19 cellular contexts compared by ENCODE assay signal in genomic region chr20:58986968-58987517, GRCh38. TPM values are rescaled to one million over a fixed set of nuclear protein-coding genes. Genes with fewer than 3 reads are reported as not detected.
DNase-seq lines count a peak whose midpoint lies in the region; ATAC-seq, FAIRE-seq and TF ChIP-seq lines count a peak whose summit lies in the region.
"Had no signal": no experiment of that assay in that cellular context is flagged by ENCODE, and none has a peak within 500 bp of the region (broad histone marks: within the 10 kb centered on the region; RNA-seq: fewer than 3 reads in every experiment).

No MANE protein-coding gene starts in this region.

- 58% methylated on average over 8 of the region's 8 CpGs for WGBS in right cardiac atrium
- 68% methylated on average over 8 of the region's 8 CpGs for WGBS in SK-N-SH (ENCODE audit: low lambda C conversion rate)

- H3K9ac ChIP-seq in SK-N-SH, result no peak overlapping the region
- H3K9ac ChIP-seq: neural progenitor cell had no signal

- peak; percentile 43 for FAIRE-seq in islet of Langerhans (lab: Jason Lieb, UNC)
- FAIRE-seq: kidney had no signal

- POLR2A ChIA-PET in SK-N-SH (lab: Yijun Ruan, JAX), result interaction anchor here (1.0 to 1.5 kb wide), 3 partner anchors 45 to 96 kb away, joined by 3 to 11 read pairs (median 4); partner anchors contain the start of gene ATP5F1E

- peaks cover 59% of the 10 kb centered on the region for H3K36me3 Mint-ChIP-seq in type B pancreatic cell

- peaks cover 35% of the 10 kb centered on the region for H3K4me1 Mint-ChIP-seq in type B pancreatic cell (ENCODE audit: unreplicated experiment)

- TF ChIP-seq CTCF in SK-N-SH (IDR thresholded peaks at IDR 0.05) (no peak), type B pancreatic cell (conservative IDR thresholded peaks at IDR 0.05) (no peak)

- peaks cover 50% of the 10 kb centered on the region for H3K79me2 ChIP-seq in SK-N-SH (ENCODE audit: insufficient read depth)

- no peaks in the 10 kb centered on the region for H3K9me3 Mint-ChIP-seq in type B pancreatic cell
- H3K9me3 Mint-ChIP-seq: neural progenitor cell had no signal

- H3K4me2 ChIP-seq in SK-N-SH, result no peak overlapping the region
- H3K4me2 ChIP-seq: neural progenitor cell had no signal

- no peaks in the 10 kb centered on the region for H3K9me2 ChIP-seq in SK-N-SH

- H3K4me1 ChIP-seq in right cardiac atrium (ENCODE audit: control insufficient read depth, insufficient read depth, low read length), result peaks cover 11% of the 10 kb centered on the region
- peaks cover 9 to 53% of the 10 kb centered on the region in 2 experiments; a peak in 3 of 4 replicates for H3K4me1 ChIP-seq in SK-N-SH (ENCODE audit: control insufficient read depth in 1 of 2, insufficient read depth in 2 of 2, low read depth in 1 of 2, low read length in 1 of 2)
- H3K4me1 ChIP-seq: neural progenitor cell had no signal

- peaks cover 45 to 57% of the 10 kb centered on the region in 2 experiments for H3K36me3 ChIP-seq in SK-N-SH (replicated peaks in 1 of 2; ENCODE audit: control insufficient read depth in 1 of 2, insufficient read depth in 2 of 2, low read length in 1 of 2)

- CTCF ChIA-PET in SK-N-SH (lab: Yijun Ruan, JAX), result interaction anchor here (0.5 to 1.5 kb wide), 4 partner anchors 16 to 469 kb away, joined by 3 to 5 read pairs (median 3); no protein-coding TSS in a partner anchor

- no peaks in the 10 kb centered on the region for H3F3A ChIP-seq in SK-N-SH (replicated peaks; ENCODE audit: insufficient read depth)

- H4K20me1 ChIP-seq in SK-N-SH (ENCODE audit: insufficient read depth), result peaks cover 24% of the 10 kb centered on the region

- H3K27ac ChIP-seq in right cardiac atrium (ENCODE audit: low read length) (no peak overlapping the region), SK-N-SH (ENCODE audit: low read depth in 2 of 2, low read length in 1 of 2) (peak overlapping the region in 1 of 2 experiments; percentile 56; a peak in 2 of 4 replicates)
- H3K27ac ChIP-seq: esophagus muscularis mucosa, neural progenitor cell, SK-N-MC had no signal

- TF ChIP-seq EP300 in SK-N-SH (IDR thresholded peaks at IDR 0.05; ENCODE audit: borderline replicate concordance in 1 of 2, low read depth in 1 of 2, low read length in 1 of 2), result peak in 1 of 2 experiments; percentile 65; a peak in 1 of 4 replicates

- DNase-seq in right cardiac atrium, result no peak
- no peak for DNase-seq in left ventricle myocardium superior
- DNase-seq in SK-N-SH, result peak; percentile 81
- peak; percentile 39 for DNase-seq in type B pancreatic cell (ENCODE audit: extremely low spot score, unreplicated experiment)
- no peak for DNase-seq in globus pallidus (ENCODE audit: low spot score)
- DNase-seq in NCI-H2196 (lab: John Stamatoyannopoulos, UW; ENCODE audit: unreplicated experiment), result no peak
- DNase-seq: activated CD4-positive, alpha-beta T cell treated with anti-CD3 and anti-CD28 coated beads, Interleukin-2, amount 50 U/mL, for 48 hours; GF-D8; H7; NCI-H1436; NCI-H226 had no signal

- intact Hi-C loops in right cardiac atrium (cut with DNase I) (loop anchor here in 2 of 4 donors (10.0 kb wide), 1 partner anchor 92 kb away; no protein-coding TSS in a partner anchor), left ventricle myocardium superior (cut with micrococcal nuclease) (no loop called here)

- ATAC-seq in right cardiac atrium, result peak; percentile 37 to 42
- ATAC-seq in left ventricle myocardium superior, result no peak
- ATAC-seq in GM21381 (IDR thresholded peaks at IDR 0.05; ENCODE audit: unreplicated experiment), result no peak

- no peaks in the 10 kb centered on the region for H3K27me3 Mint-ChIP-seq in type B pancreatic cell

- no peak overlapping the region for H2AFZ ChIP-seq in SK-N-SH (ENCODE audit: low read depth)
- H2AFZ ChIP-seq: neural progenitor cell had no signal

- H3K9me3 ChIP-seq in right cardiac atrium (ENCODE audit: control insufficient read depth, low read length) (no peaks in the 10 kb centered on the region), SK-N-SH (no peaks in the 10 kb centered on the region)
- H3K9me3 ChIP-seq: esophagus muscularis mucosa had no signal

- H3K27ac Mint-ChIP-seq in type B pancreatic cell, result no peak overlapping the region
- H3K27ac Mint-ChIP-seq: neural progenitor cell had no signal

- 0 out of 2 replicates have a peak, but pooled peaks have one; percentile 5 for TF ChIP-seq RAD21 in SK-N-SH (IDR thresholded peaks at IDR 0.05; ENCODE audit: low read length)

- H3K4me3 ChIP-seq in right cardiac atrium (ENCODE audit: low read length) (no peak overlapping the region), SK-N-SH (ENCODE audit: low read depth in 2 of 2, low read length in 1 of 2) (no peak overlapping the region)
- H3K4me3 ChIP-seq: dorsolateral prefrontal cortex, esophagus muscularis mucosa, neural progenitor cell, SK-N-MC had no signal

- no peak overlapping the region for H3K4me3 Mint-ChIP-seq in type B pancreatic cell
- H3K4me3 Mint-ChIP-seq: neural progenitor cell had no signal

- no peaks in the 10 kb centered on the region for H3K27me3 ChIP-seq in right cardiac atrium (ENCODE audit: control insufficient read depth, insufficient read depth)
- no peaks in the 10 kb centered on the region for H3K27me3 ChIP-seq in SK-N-SH (ENCODE audit: insufficient read depth)
- H3K27me3 ChIP-seq: dorsolateral prefrontal cortex, esophagus muscularis mucosa, neural progenitor cell had no signal

TF ChIP-seq in SK-N-SH, 30 proteins besides CTCF, POLR2A, EP300 and RAD21:
- TF ChIP-seq SIN3A (IDR thresholded peaks at IDR 0.05; ENCODE audit: borderline replicate concordance, low read depth, low read length), result no peak
- peak; percentile 28 for TF ChIP-seq CHD2 (IDR thresholded peaks at IDR 0.05; ENCODE audit: low read length, partially characterized antibody)
- TF ChIP-seq FOXJ3 (CRISPR knock-in tag; IDR thresholded peaks at IDR 0.05), result peak; percentile 52; the same call in 1 of the 2 replicates
- TF ChIP-seq RCOR1 (IDR thresholded peaks at IDR 0.05; ENCODE audit: low read length), result peak; percentile 10; the same call in 1 of the 2 replicates
- TF ChIP-seq ELF1 (IDR thresholded peaks at IDR 0.05), result no peak
- TF ChIP-seq, protein P1, sequence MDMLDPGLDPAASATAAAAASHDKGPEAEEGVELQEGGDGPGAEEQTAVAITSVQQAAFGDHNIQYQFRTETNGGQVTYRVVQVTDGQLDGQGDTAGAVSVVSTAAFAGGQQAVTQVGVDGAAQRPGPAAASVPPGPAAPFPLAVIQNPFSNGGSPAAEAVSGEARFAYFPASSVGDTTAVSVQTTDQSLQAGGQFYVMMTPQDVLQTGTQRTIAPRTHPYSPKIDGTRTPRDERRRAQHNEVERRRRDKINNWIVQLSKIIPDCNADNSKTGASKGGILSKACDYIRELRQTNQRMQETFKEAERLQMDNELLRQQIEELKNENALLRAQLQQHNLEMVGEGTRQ (IDR thresholded peaks at IDR 0.05; ENCODE audit: borderline replicate concordance, low read depth, low read length), result no peak
- 0 out of 2 replicates have a peak, but pooled peaks have one; percentile 48 for TF ChIP-seq MXI1 (IDR thresholded peaks at IDR 0.05; ENCODE audit: low read depth, low read length)
- peak; percentile 83 for TF ChIP-seq GATA2 (CRISPR knock-in tag; IDR thresholded peaks at IDR 0.05)
TF ChIP-seq in SK-N-SH: peak in this region for 5.

RNA-seq across cellular contexts. Expression of gene NELFCD, which starts 6.0 kb away (rescaled TPM):
- total RNA-seq in right cardiac atrium (10 to 100 TPM; 26.4 to 33.0 (median 28.9) TPM), left ventricle myocardium superior (35.6 TPM), type B pancreatic cell (ENCODE audit: low replicate concordance) (73.0 and 110 TPM in 2 replicates)
- polyA plus RNA-seq in right cardiac atrium (19.2 TPM), SK-N-SH (2012; rRNA removed) (90.0 and 94.8 TPM in 2 replicates)
- 73.2 and 84.8 TPM in 2 replicates for polyA plus RNA-seq in SK-N-SH (2012; cell fraction: cytosol; rRNA removed)
- 233 and 267 TPM in 2 replicates for polyA plus RNA-seq in SK-N-SH (2012; cell fraction: nucleus; rRNA removed)

RNA-seq across cellular contexts. Expression of gene CTSZ, which starts 20.0 kb away (rescaled TPM):
- 100 to 1,000 TPM; 136 to 166 (median 142) TPM for total RNA-seq in right cardiac atrium
- polyA plus RNA-seq in right cardiac atrium, result 149 TPM
- 129 TPM for total RNA-seq in left ventricle myocardium superior
- 0.03 and 0.05 TPM in 2 replicates for polyA plus RNA-seq in SK-N-SH (2012; rRNA removed)
- polyA plus RNA-seq in SK-N-SH (2012; cell fraction: cytosol; rRNA removed), result 0.03 and 0.09 TPM in 2 replicates
- not detected in 2 replicates for polyA plus RNA-seq in SK-N-SH (2012; cell fraction: nucleus; rRNA removed)
- 71.9 and 75.9 TPM in 2 replicates for total RNA-seq in type B pancreatic cell (ENCODE audit: low replicate concordance)

RNA-seq across cellular contexts. Expression of gene TUBB1, which starts 32.2 kb away (rescaled TPM):
- total RNA-seq in right cardiac atrium (under 1 TPM in 3 of 4 donors, not detected in 1; 0.11 to 0.17 (median 0.12) TPM), left ventricle myocardium superior (0.30 TPM), type B pancreatic cell (ENCODE audit: low replicate concordance) (0.46 and 0.52 TPM in 2 replicates)
- polyA plus RNA-seq in right cardiac atrium (0.09 TPM), SK-N-SH (2012; rRNA removed) (0.02 TPM in 1 of 2 replicates, not detected in the other)
- polyA plus RNA-seq in SK-N-SH (2012; cell fraction: cytosol; rRNA removed), result not detected in 2 replicates
- 0.01 TPM in 1 of 2 replicates, not detected in the other for polyA plus RNA-seq in SK-N-SH (2012; cell fraction: nucleus; rRNA removed)
- total RNA-seq: H7, kidney, renal cortical epithelial cell had no signal

RNA-seq across cellular contexts. Expression of gene ATP5F1E, which starts 45.1 kb away (rescaled TPM):
- total RNA-seq in right cardiac atrium, result 100 to 1,000 TPM; 109 to 131 (median 121) TPM
- polyA plus RNA-seq in right cardiac atrium, result 131 TPM
- 128 TPM for total RNA-seq in left ventricle myocardium superior
- polyA plus RNA-seq in SK-N-SH (2012; rRNA removed), result 48.0 and 60.8 TPM in 2 replicates
- polyA plus RNA-seq in SK-N-SH (2012; cell fraction: cytosol; rRNA removed), result 80.3 and 119 TPM in 2 replicates
- polyA plus RNA-seq in SK-N-SH (2012; cell fraction: nucleus; rRNA removed), result 15.0 and 17.5 TPM in 2 replicates
- 75.6 and 81.8 TPM in 2 replicates for total RNA-seq in type B pancreatic cell (ENCODE audit: low replicate concordance)

RNA-seq across cellular contexts. Expression of gene PRELID3B, which starts 55.5 kb away (rescaled TPM):
- 10 to 100 TPM; 32.1 to 49.0 (median 41.3) TPM for total RNA-seq in right cardiac atrium
- polyA plus RNA-seq in right cardiac atrium, result 18.3 TPM
- total RNA-seq in left ventricle myocardium superior, result 50.1 TPM
- polyA plus RNA-seq in SK-N-SH (2012; rRNA removed), result 20.9 and 27.4 TPM in 2 replicates
- 38.1 and 58.8 TPM in 2 replicates for polyA plus RNA-seq in SK-N-SH (2012; cell fraction: cytosol; rRNA removed)
- polyA plus RNA-seq in SK-N-SH (2012; cell fraction: nucleus; rRNA removed), result 6.0 and 10.8 TPM in 2 replicates
- total RNA-seq in type B pancreatic cell (ENCODE audit: low replicate concordance), result 45.9 and 54.9 TPM in 2 replicates

Comparison
In these comparisons a context has a peak if more than half of its experiments do, and no peak if none do; other contexts are left out.
1. ATAC-seq: peak in right cardiac atrium (2 of 2); none in left ventricle myocardium superior (single experiment) and GM21381 (single experiment).
2. DNase-seq: peak in SK-N-SH (single experiment) and type B pancreatic cell (single experiment); none in right cardiac atrium (0 of 3), left ventricle myocardium superior (single experiment), globus pallidus (single experiment) and NCI-H2196 (single experiment).